Comparison of ENCODE assay signal across 11 cellular contexts in genomic region chr1:165903672-165904071, GRCh38.
DNase-seq lines count a peak whose midpoint lies in the region; ATAC-seq and TF ChIP-seq lines count a peak whose summit lies in the region.
"Had no signal": no experiment of that assay in that cellular context is flagged by ENCODE, and none has a peak within 500 bp of the region (broad histone marks: within the 10 kb centered on the region; RNA-seq: fewer than 3 reads in every experiment).

No MANE protein-coding gene starts in this region.

- H3K27ac Mint-ChIP-seq in activated naive CD8-positive, alpha-beta T cell treated with anti-CD3 and anti-CD28 coated beads, Interleukin-2, amount 50 U/mL, for 24 hours = no peak overlapping the region

- peak; percentile 81 for ATAC-seq in mucosa of descending colon
- ATAC-seq in activated naive CD8-positive, alpha-beta T cell treated with anti-CD3 and anti-CD28 coated beads, Interleukin-2, amount 50 U/mL, for 24 hours = no peak

- H3K27me3 Mint-ChIP-seq in activated naive CD8-positive, alpha-beta T cell treated with anti-CD3 and anti-CD28 coated beads, Interleukin-2, amount 50 U/mL, for 24 hours = no peaks in the 10 kb centered on the region

- H3K36me3 ChIP-seq in mucosa of descending colon (ENCODE audit: low read depth) = no peaks in the 10 kb centered on the region
- H3K36me3 ChIP-seq: uterus had no signal

- H3K4me1 ChIP-seq in mucosa of descending colon (ENCODE audit: low read depth) = no peaks in the 10 kb centered on the region

- no peaks in the 10 kb centered on the region for H3K9me3 ChIP-seq in mucosa of descending colon
- H3K9me3 ChIP-seq: SJSA1, uterus had no signal

- no peak overlapping the region for H3K4me3 Mint-ChIP-seq in activated naive CD8-positive, alpha-beta T cell treated with anti-CD3 and anti-CD28 coated beads, Interleukin-2, amount 50 U/mL, for 24 hours

- intact Hi-C loops in mucosa of descending colon (cut with DNase I, micrococcal nuclease) = no loop called here

- no peak for TF ChIP-seq CTCF in astrocyte of the spinal cord (IDR thresholded peaks at IDR 0.05; ENCODE audit: low read depth, low read length)
- no peak for TF ChIP-seq CTCF in mucosa of descending colon (IDR thresholded peaks at IDR 0.05)

- H3K36me3 Mint-ChIP-seq in activated naive CD8-positive, alpha-beta T cell treated with anti-CD3 and anti-CD28 coated beads, Interleukin-2, amount 50 U/mL, for 24 hours (ENCODE audit: low read depth) = peaks cover 51% of the 10 kb centered on the region

- no peaks in the 10 kb centered on the region for H3K4me1 Mint-ChIP-seq in activated naive CD8-positive, alpha-beta T cell treated with anti-CD3 and anti-CD28 coated beads, Interleukin-2, amount 50 U/mL, for 24 hours

- H3K9me3 Mint-ChIP-seq in activated naive CD8-positive, alpha-beta T cell treated with anti-CD3 and anti-CD28 coated beads, Interleukin-2, amount 50 U/mL, for 24 hours = no peaks in the 10 kb centered on the region

- H3K4me3 ChIP-seq in astrocyte of the spinal cord (ENCODE audit: low read depth, low read length) = no peak overlapping the region
- no peak overlapping the region for H3K4me3 ChIP-seq in mucosa of descending colon
- H3K4me3 ChIP-seq: SJSA1, uterus had no signal

- in situ Hi-C loops in astrocyte of the spinal cord (cut with HindIII; ENCODE audit: low sequenced_read_pairs) = no loop called here

- DNase-seq in DMS79 treated with DMSO at 0.1 percent for 48 hours (lab: John Stamatoyannopoulos, UW) (peak; percentile 59), NCI-H1105 (lab: John Stamatoyannopoulos, UW) (peak; percentile 41), astrocyte of the spinal cord (ENCODE audit: low read depth, low spot score) (peak; percentile 70), mucosa of descending colon (peak in 1 of 3 donors; percentile 62), amygdala (lab: John Stamatoyannopoulos, UW) (no peak)
- no peak for DNase-seq in activated naive CD4-positive, alpha-beta T cell (lab: John Stamatoyannopoulos, UW)
- DNase-seq in NK-92 treated with Interleukin-12 subunit alpha and Interleukin-12 subunit beta, amount 100 ng/mL, for 24 hours (lab: John Stamatoyannopoulos, UW) = no peak
- DNase-seq in activated naive CD8-positive, alpha-beta T cell treated with anti-CD3 and anti-CD28 coated beads, Interleukin-2, amount 50 U/mL, for 24 hours = no peak
- DNase-seq: NCI-H1092 treated with DMSO at 0.1 percent for 48 hours, uterus had no signal

Comparison
In these comparisons a context has a peak if more than half of its experiments do, and no peak if none do; other contexts are left out.
1. DNase-seq: peak in DMS79 treated with DMSO at 0.1 percent for 48 hours (single experiment), NCI-H1105 (single experiment) and astrocyte of the spinal cord (single experiment); none in activated naive CD4-positive, alpha-beta T cell (0 of 4), NK-92 treated with Interleukin-12 subunit alpha and Interleukin-12 subunit beta, amount 100 ng/mL, for 24 hours (single experiment), activated naive CD8-positive, alpha-beta T cell treated with anti-CD3 and anti-CD28 coated beads, Interleukin-2, amount 50 U/mL, for 24 hours (single experiment) and amygdala (0 of 56).